In the genomic region with DNA sequence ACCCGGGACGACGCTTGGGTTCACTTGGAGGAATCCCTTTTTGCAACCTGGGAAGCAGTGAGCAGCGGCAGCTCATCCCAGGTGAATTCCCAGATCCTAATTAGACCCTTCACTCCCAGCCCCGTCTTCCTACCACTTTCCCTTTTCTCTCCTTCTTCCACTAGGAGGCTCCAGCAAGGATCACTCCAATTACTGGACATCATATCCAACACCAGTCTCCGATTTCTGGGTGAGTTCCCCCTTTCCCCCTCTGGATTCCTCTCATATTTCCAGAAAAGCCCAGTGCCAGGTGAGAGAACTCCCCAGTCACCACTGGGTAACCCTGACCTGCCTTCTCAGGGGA, we compare ENCODE assay signal across 20 cellular contexts. TPM values are rescaled to one million over a fixed set of nuclear protein-coding genes. Genes with fewer than 3 reads are reported as not detected.
DNase-seq lines count a peak whose midpoint lies in the region; ATAC-seq and TF ChIP-seq lines count a peak whose summit lies in the region.
"Had no signal": no experiment of that assay in that cellular context is flagged by ENCODE, and none has a peak within 500 bp of the region (broad histone marks: within the 10 kb centered on the region; RNA-seq: fewer than 3 reads in every experiment).

No MANE protein-coding gene starts in this region.

- intact Hi-C loops in mammary epithelial cell (cut with micrococcal nuclease) (no loop called here), body of pancreas (cut with DNase I) (no loop called here)

- peak overlapping the region; percentile 44 to 81 (median 70); a peak in 21 of 22 replicates for H3K4me2 ChIP-seq in BLaER1 treated with 17β-estradiol and CSF1 and Interleukin-3, amounts not matched to agents 10 nM and 100 nM
- peak overlapping the region; percentile 76 for H3K4me2 ChIP-seq in mammary epithelial cell (ENCODE audit: insufficient read depth, low read depth, low read length)

- H3K36me3 ChIP-seq in BLaER1 treated with 17β-estradiol and CSF1 and Interleukin-3, amounts not matched to agents 10 nM and 100 nM: peaks cover 0 to 4% (median 0%) of the 10 kb centered on the region in 11 experiments; a peak in 1 of 22 replicates
- H3K36me3 ChIP-seq in mammary epithelial cell (ENCODE audit: insufficient read depth, low read length) (no peaks in the 10 kb centered on the region), mucosa of stomach (ENCODE audit: control insufficient read depth, insufficient read depth, low read length) (no peaks in the 10 kb centered on the region), body of pancreas (replicated peaks in 1 of 2; ENCODE audit: insufficient read depth in 1 of 2, low read depth in 2 of 2) (no peaks in the 10 kb centered on the region)
- H3K36me3 ChIP-seq: cardiac muscle cell had no signal

- TF ChIP-seq CTCF in HFF-Myc (IDR thresholded peaks at IDR 0.05; ENCODE audit: low read depth, low read length, missing control alignments) (peak; percentile 5), mammary epithelial cell (conservative IDR thresholded peaks at IDR 0.05 in 1 of 2, IDR thresholded peaks at IDR 0.05 in 1 of 2; ENCODE audit: extremely low read depth in 1 of 2, insufficient read depth in 1 of 2, low read depth in 1 of 2, low read length in 2 of 2) (peak; percentile 17 to 37), body of pancreas (IDR thresholded peaks at IDR 0.05) (no peak)

- H3K79me2 ChIP-seq in mammary epithelial cell (ENCODE audit: insufficient read depth, low read length): no peaks in the 10 kb centered on the region

- in situ Hi-C loops in mammary epithelial cell (cut with MboI; ENCODE audit: low sequenced_read_pairs in 2 of 2): no loop called here

- dilution Hi-C loops in mammary epithelial cell (cut with HindIII; ENCODE audit: low sequenced_read_pairs): no loop called here

- no peak for DNase-seq in HFF-Myc (ENCODE audit: extremely low read depth, low read depth)
- DNase-seq in mammary epithelial cell: no peak
- no peak for DNase-seq in body of pancreas
- no peak for DNase-seq in HuH-7.5 (ENCODE audit: low spot score)
- no peak for DNase-seq in kidney glomerular epithelial cell (lab: John Stamatoyannopoulos, UW)
- DNase-seq: activated naive CD4-positive, alpha-beta T cell treated with Interleukin-2 at 50 U/mL for 16 hours; CD8-positive, alpha-beta T cell; effector CD4-positive, alpha-beta T cell; foreskin melanocyte; GOT3; NCI-H1048; NCI-H446 treated with DMSO at 0.1 percent for 48 hours; stimulated activated CD4-positive, alpha-beta T cell treated with anti-CD3 and anti-CD28 coated beads, Interleukin-12 subunit alpha, Interleukin-12 subunit beta, amount 100 ng/mL, for 4 hours had no signal

- no peak for TF ChIP-seq POLR2A in body of pancreas (IDR thresholded peaks at IDR 0.05)

- peak overlapping the region in 8 of 11 experiments; percentile 10 to 47 (median 34); a peak in 9 of 22 replicates for H3K27ac ChIP-seq in BLaER1 treated with 17β-estradiol and CSF1 and Interleukin-3, amounts not matched to agents 10 nM and 100 nM
- H3K27ac ChIP-seq in mammary epithelial cell (ENCODE audit: insufficient read depth, low read depth, low read length) (peak overlapping the region; percentile 26), body of pancreas (no peak overlapping the region)
- H3K27ac ChIP-seq: cardiac muscle cell had no signal

- peak overlapping the region; percentile 96 for H2AFZ ChIP-seq in mammary epithelial cell (ENCODE audit: low read depth, low read length)

- WGBS in mammary epithelial cell (ENCODE audit: low coverage, missing lambda C conversion rate): 5% methylated on average over 5 of the region's 6 CpGs
- 28 to 31% methylated on average over 6 of the region's 6 CpGs for WGBS in body of pancreas, 2 donors

- H3K27me3 ChIP-seq in BLaER1 treated with 17β-estradiol and CSF1 and Interleukin-3, amounts not matched to agents 10 nM and 100 nM: no peaks in the 10 kb centered on the region
- H3K27me3 ChIP-seq in mammary epithelial cell (ENCODE audit: insufficient read depth, low read length) (no peaks in the 10 kb centered on the region), mucosa of stomach (ENCODE audit: control insufficient read depth, insufficient read depth, low read length) (no peaks in the 10 kb centered on the region), body of pancreas (no peaks in the 10 kb centered on the region)

- H3K9me3 ChIP-seq in BLaER1 treated with 17β-estradiol and CSF1 and Interleukin-3, amounts not matched to agents 10 nM and 100 nM (replicated peaks in 1 of 11): peaks cover 39 to 78% (median 57%) of the 10 kb centered on the region in 11 experiments
- H3K9me3 ChIP-seq in mammary epithelial cell (replicated peaks; ENCODE audit: insufficient read depth, low read length) (peaks cover 3% of the 10 kb centered on the region), mucosa of stomach (ENCODE audit: control insufficient read depth, low read length) (no peaks in the 10 kb centered on the region), body of pancreas (peaks cover 0 to 22% (median 0%) of the 10 kb centered on the region in 3 donors)

- CTCF ChIA-PET in mammary epithelial cell (lab: Charles Lee; ENCODE audit: low non-redundant PET): no interaction called here

- TSS peak; percentile 34 for BruUV-seq in mammary epithelial cell (replicated peaks; lab: Mats Ljungman, UMichigan)

- H3K4me3 ChIP-seq in BLaER1 treated with 17β-estradiol and CSF1 and Interleukin-3, amounts not matched to agents 10 nM and 100 nM: peak overlapping the region in 7 of 10 experiments; percentile 1 to 36 (median 11); a peak in 5 of 20 replicates
- H3K4me3 ChIP-seq in HFF-Myc (replicated peaks; ENCODE audit: low read depth, low read length) (no peak overlapping the region), mammary epithelial cell (replicated peaks in 1 of 3; ENCODE audit: insufficient read depth in 1 of 3, low read depth in 2 of 3, low read length in 3 of 3) (peak overlapping the region; percentile 26 to 39 (median 32)), mucosa of stomach (ENCODE audit: low read length) (peak overlapping the region; percentile 12), body of pancreas (no peak overlapping the region)
- H3K4me3 ChIP-seq: cardiac muscle cell had no signal

- peaks cover 8 to 21% (median 15%) of the 10 kb centered on the region in 10 experiments; a peak in 19 of 20 replicates for H3K4me1 ChIP-seq in BLaER1 treated with 17β-estradiol and CSF1 and Interleukin-3, amounts not matched to agents 10 nM and 100 nM
- H3K4me1 ChIP-seq in mammary epithelial cell (ENCODE audit: insufficient read depth, low read length): peaks cover 19% of the 10 kb centered on the region
- peaks cover 40% of the 10 kb centered on the region for H3K4me1 ChIP-seq in mucosa of stomach (ENCODE audit: control insufficient read depth, insufficient read depth, low read length)
- H3K4me1 ChIP-seq in body of pancreas: peaks cover 5% of the 10 kb centered on the region

- no peak for ATAC-seq in body of pancreas
- ATAC-seq in HG03521 (IDR thresholded peaks at IDR 0.05; ENCODE audit: unreplicated experiment): no peak
- ATAC-seq: CD8-positive, alpha-beta T cell had no signal

- no peak overlapping the region; a peak in 1 of 22 replicates for H3K9ac ChIP-seq in BLaER1 treated with 17β-estradiol and CSF1 and Interleukin-3, amounts not matched to agents 10 nM and 100 nM
- H3K9ac ChIP-seq in mammary epithelial cell (ENCODE audit: insufficient read depth, low read length) (no peak overlapping the region), mucosa of stomach (ENCODE audit: low read length) (peak overlapping the region; percentile 51)

- H4K20me1 ChIP-seq in BLaER1 treated with 17β-estradiol and CSF1 and Interleukin-3, amounts not matched to agents 10 nM and 100 nM: no peaks in the 10 kb centered on the region
- no peaks in the 10 kb centered on the region for H4K20me1 ChIP-seq in mammary epithelial cell (ENCODE audit: insufficient read depth, low read length)

RNA-seq across cellular contexts. Expression of a gene that starts 17.1 kb away (rescaled TPM):
- not detected for total RNA-seq in mammary epithelial cell
- polyA plus RNA-seq in mammary epithelial cell: 0.12 TPM
- not detected for polyA minus RNA-seq in mammary epithelial cell
- total RNA-seq in body of pancreas: not detected
- total RNA-seq: cardiac muscle cell; CD8-positive, alpha-beta T cell; IMR-90; mononuclear cell; progenitor cell of endocrine pancreas had no signal
- polyA plus RNA-seq: cardiac muscle cell, IMR-90 had no signal

RNA-seq across cellular contexts. Expression of a gene that starts 18.7 kb away (rescaled TPM):
- 10 to 100 TPM; 11.4 to 13.5 TPM for total RNA-seq in mammary epithelial cell
- 6.4 TPM for polyA plus RNA-seq in mammary epithelial cell
- 8.9 TPM for polyA minus RNA-seq in mammary epithelial cell
- total RNA-seq in body of pancreas: 1 to 10 TPM; 3.6 to 9.9 TPM

RNA-seq across cellular contexts. Expression of a gene that starts 30.2 kb away (rescaled TPM):
- total RNA-seq in mammary epithelial cell (1 to 10 TPM; 8.5 to 9.2 TPM), body of pancreas (1 to 10 TPM; 2.3 to 2.9 TPM)
- polyA plus RNA-seq in mammary epithelial cell: 7.9 TPM
- 1.6 TPM for polyA minus RNA-seq in mammary epithelial cell

RNA-seq across cellular contexts. Expression of a gene that starts 37.6 kb away (rescaled TPM):
- total RNA-seq in mammary epithelial cell (10 to 100 TPM; 21.7 to 32.0 TPM), body of pancreas (10 to 100 TPM in 1 of 2 donors, 1 to 10 TPM in 1; 6.6 to 10.9 TPM)
- polyA plus RNA-seq in mammary epithelial cell: 9.3 TPM
- polyA minus RNA-seq in mammary epithelial cell: 6.3 TPM

RNA-seq across cellular contexts. Expression of a gene that starts 51.9 kb away (rescaled TPM):
- total RNA-seq in mammary epithelial cell (1 to 10 TPM; 4.3 to 5.6 TPM), body of pancreas (1 to 10 TPM in 1 of 2 donors, under 1 TPM in 1; 0.78 to 2.6 TPM)
- polyA plus RNA-seq in mammary epithelial cell: 4.6 TPM
- 13.5 TPM for polyA minus RNA-seq in mammary epithelial cell

Comparison
In these comparisons a context has a peak if more than half of its experiments do, and no peak if none do; other contexts are left out.
1. H3K27ac ChIP-seq: peak in BLaER1 treated with 17β-estradiol and CSF1 and Interleukin-3, amounts not matched to agents 10 nM and 100 nM (8 of 11) and mammary epithelial cell (single experiment); none in body of pancreas (0 of 4).
2. H3K4me3 ChIP-seq: peak in BLaER1 treated with 17β-estradiol and CSF1 and Interleukin-3, amounts not matched to agents 10 nM and 100 nM (7 of 10), mammary epithelial cell (3 of 3) and mucosa of stomach (single experiment); none in HFF-Myc (single experiment) and body of pancreas (0 of 2).
3. CTCF ChIP-seq: peak in HFF-Myc (single experiment) and mammary epithelial cell (2 of 2); none in body of pancreas (0 of 7).